In genomic region chr1:22154626-22155025, GRCh38 we compare ENCODE assay signal across 29 cellular contexts. TPM values are rescaled to one million over a fixed set of nuclear protein-coding genes. Genes with fewer than 3 reads are reported as not detected.
"Had no signal": no experiment of that assay in that cellular context is flagged by ENCODE, and none has a peak within 500 bp of the region (broad histone marks: within the 10 kb centered on the region; RNA-seq: fewer than 3 reads in every experiment).

No MANE protein-coding gene starts in this region.

- DNase-seq: activated B cell treated with CpG ODN at 0.5 μM for 24 hours; activated CD4-positive, alpha-beta T cell treated with anti-CD3 and anti-CD28 coated beads for 48 hours; activated CD4-positive, alpha-beta T cell treated with anti-CD3 and anti-CD28 coated beads, Interleukin-2, amount 50 U/mL, for 1 hour; activated CD4-positive, alpha-beta T cell treated with anti-CD3 and anti-CD28 coated beads, Interleukin-2, amount 50 U/mL, for 48 hours; activated CD8-positive, alpha-beta memory T cell treated with anti-CD3 and anti-CD28 coated beads for 24 hours; activated CD8-positive, alpha-beta T cell treated with anti-CD3 and anti-CD28 coated beads for 36 hours; activated effector memory CD4-positive, alpha-beta T cell treated with Interleukin-2 at 50 U/mL for 16 hours; activated gamma-delta T cell treated with Interleukin-2 at 50 U/mL for 16 hours; activated naive CD4-positive, alpha-beta T cell treated with anti-CD3 and anti-CD28 coated beads, Interleukin-2, amount 50 U/mL, for 16 hours; activated naive CD4-positive, alpha-beta T cell treated with Interleukin-2 at 50 U/mL for 16 hours; activated T-cell treated with anti-CD3 and anti-CD28 coated beads, Interleukin-2, amount 50 U/mL, for 4 hours; amniotic stem cell; anterior cingulate cortex; brain microvascular endothelial cell; dorsolateral prefrontal cortex; effector CD4-positive, alpha-beta T cell; effector memory CD8-positive, alpha-beta T cell; esophagus squamous epithelium; foreskin melanocyte; heart right ventricle; T-helper 17 cell; T1000; WERI-Rb-1 had no signal

- H3K4me1 ChIP-seq: esophagus squamous epithelium, gastroesophageal sphincter, heart right ventricle had no signal

- H3K27ac ChIP-seq: brain microvascular endothelial cell, coronary artery, dorsolateral prefrontal cortex, epithelial cell of prostate, esophagus squamous epithelium, gastroesophageal sphincter, heart right ventricle, WERI-Rb-1 had no signal

- H3K9me3 ChIP-seq: esophagus squamous epithelium, gastroesophageal sphincter, heart right ventricle had no signal

- H3K4me3 ChIP-seq: coronary artery, dorsolateral prefrontal cortex, esophagus squamous epithelium, gastroesophageal sphincter, heart right ventricle had no signal

- H3K36me3 ChIP-seq: brain microvascular endothelial cell, esophagus squamous epithelium, gastroesophageal sphincter, heart right ventricle, WERI-Rb-1 had no signal

- H3K27me3 ChIP-seq: dorsolateral prefrontal cortex had no signal

RNA-seq across cellular contexts. Expression of gene WNT4, which starts 11.7 kb away (rescaled TPM):
- total RNA-seq: activated CD8-positive, alpha-beta T cell treated with anti-CD3 and anti-CD28 coated beads for 36 hours; activated T-cell treated with anti-CD3 and anti-CD28 coated beads, Interleukin-2, amount 50 U/mL, for 4 hours; activated T-helper 17 cell treated with anti-CD3 and anti-CD28 coated beads, Interleukin-2, amount 50 U/mL, for 72 hours; endothelial cell of umbilical vein; T-helper 17 cell had no signal
- polyA plus RNA-seq: fibroblast of lung had no signal
